In genomic region chr12:25903603-25904245, GRCh38 we compare ENCODE assay signal across 1 cellular context.
TF ChIP-seq lines count a peak whose summit lies in the region.

No MANE protein-coding gene starts in this region.

TF ChIP-seq in H1, 55 proteins besides CTCF, POLR2A, EP300 and RAD21:
- TF ChIP-seq SP1 (IDR thresholded peaks at IDR 0.05; ENCODE audit: low read depth, low read length) (no peak), EZH2 (IDR thresholded peaks at IDR 0.05; ENCODE audit: low read depth, low read length, severe bottlenecking) (no peak), CEBPB (IDR thresholded peaks at IDR 0.05; ENCODE audit: low read depth, low read length) (peak; percentile 65; the same call in 1 of the 2 replicates), ASH2L (IDR thresholded peaks at IDR 0.05; ENCODE audit: low read length) (no peak), KDM5A (IDR thresholded peaks at IDR 0.05; ENCODE audit: low read length) (no peak), TEAD4 (IDR thresholded peaks at IDR 0.05; ENCODE audit: low read depth, low read length) (no peak), SP2 (IDR thresholded peaks at IDR 0.05; ENCODE audit: low read length) (no peak)
